In genomic region chr1:160798439-160798838, GRCh38 we compare ENCODE assay signal across 20 cellular contexts. TPM values are rescaled to one million over a fixed set of nuclear protein-coding genes. Genes with fewer than 3 reads are reported as not detected.
A peak's percentile ranks its signal among the peaks of the same experiment; 100 is the strongest.
DNase-seq lines count a peak whose midpoint lies in the region; ATAC-seq and TF ChIP-seq lines count a peak whose summit lies in the region.
"Had no signal": no experiment of that assay in that cellular context is flagged by ENCODE, and none has a peak within 500 bp of the region (broad histone marks: within the 10 kb centered on the region; RNA-seq: fewer than 3 reads in every experiment).

No MANE protein-coding gene starts in this region.

- peaks cover 13% of the 10 kb centered on the region for H3K36me3 Mint-ChIP-seq in activated CD4-positive, alpha-beta T cell treated with anti-CD3 and anti-CD28 coated beads, Interleukin-2, amount 10 ng/mL, durations not matched to agents 24 days and 14 days (ENCODE audit: low read depth)
- H3K36me3 Mint-ChIP-seq in activated naive CD8-positive, alpha-beta T cell treated with anti-CD3 and anti-CD28 coated beads, Interleukin-2, amount 10 ng/mL, durations not matched to agents 7 days and 5 days = peaks cover 22% of the 10 kb centered on the region
- H3K36me3 Mint-ChIP-seq in natural killer cell treated with Interleukin-12 subunit alpha and Interleukin-12 subunit beta and Interleukin-15 and Interleukin-18, amount 100 ng/mL, for 72 hours = no peaks in the 10 kb centered on the region
- H3K36me3 Mint-ChIP-seq: mesothelial cell of epicardium had no signal

- H3K27me3 ChIP-seq in MM.1S (replicated peaks; ENCODE audit: insufficient read depth, low read length) (no peaks in the 10 kb centered on the region), right atrium auricular region (no peaks in the 10 kb centered on the region)
- H3K27me3 ChIP-seq: ascending aorta, uterus had no signal

- no peak overlapping the region for H3K27ac Mint-ChIP-seq in activated CD4-positive, alpha-beta T cell treated with anti-CD3 and anti-CD28 coated beads, Interleukin-2, amount 10 ng/mL, durations not matched to agents 24 days and 14 days
- H3K27ac Mint-ChIP-seq in activated naive CD8-positive, alpha-beta T cell treated with anti-CD3 and anti-CD28 coated beads, Interleukin-2, amount 10 ng/mL, durations not matched to agents 7 days and 5 days = peak overlapping the region; percentile 97
- peak overlapping the region; percentile 65 to 88 for H3K27ac Mint-ChIP-seq in natural killer cell treated with Interleukin-12 subunit alpha and Interleukin-12 subunit beta and Interleukin-15 and Interleukin-18, amount 100 ng/mL, for 72 hours
- H3K27ac Mint-ChIP-seq: mesothelial cell of epicardium had no signal

- POLR2A ChIA-PET in activated naive CD8-positive, alpha-beta T cell treated with anti-CD3 and anti-CD28 coated beads, Interleukin-2, amount 10 ng/mL, durations not matched to agents 7 days and 5 days (lab: Charles Lee) = interaction anchor here (0.6 to 5.1 kb wide), 18 partner anchors 8 to 247 kb away, joined by 3 to 25 read pairs (median 5); partner anchors contain the start of genes CD48 and USF1

- H3F3A ChIP-seq in MM.1S (ENCODE audit: insufficient read depth, low read length) = peaks cover 51% of the 10 kb centered on the region

- H3K4me3 ChIP-seq in MM.1S (ENCODE audit: low read length) (peak overlapping the region; percentile 70; the same call in 1 of the 2 replicates), right atrium auricular region (no peak overlapping the region)
- H3K4me3 ChIP-seq: A549, ascending aorta, uterus had no signal

- H3K9ac ChIP-seq in MM.1S (ENCODE audit: low read length) = no peak overlapping the region

- DNase-seq in activated CD4-positive, alpha-beta T cell treated with anti-CD3 and anti-CD28 coated beads, Interleukin-2, amount 10 ng/mL, durations not matched to agents 24 days and 14 days = peak; percentile 55
- DNase-seq in activated CD4-positive, alpha-beta T cell treated with anti-CD3 and anti-CD28 coated beads for 48 hours = no peak
- DNase-seq in MM.1S (no peak), right atrium auricular region (ENCODE audit: low spot score) (no peak), head of caudate nucleus (no peak), UCSD-AML1 (lab: John Stamatoyannopoulos, UW; ENCODE audit: unreplicated experiment) (no peak)
- no peak for DNase-seq in activated naive CD8-positive, alpha-beta T cell treated with anti-CD3 and anti-CD28 coated beads, Interleukin-2, amount 10 ng/mL, durations not matched to agents 7 days and 5 days
- DNase-seq in natural killer cell treated with Interleukin-12 subunit alpha and Interleukin-12 subunit beta and Interleukin-15 and Interleukin-18, amount 100 ng/mL, for 72 hours (ENCODE audit: low spot score) = no peak
- DNase-seq: activated CD4-positive, CD25-positive, alpha-beta regulatory T cell treated with anti-CD3 and anti-CD28 coated beads, Interleukin-2, amount 50 U/mL, for 72 hours; NCI-H345; nucleus accumbens; right cardiac atrium; uterus had no signal

- peaks cover 67% of the 10 kb centered on the region for H3K4me1 ChIP-seq in MM.1S (ENCODE audit: low read length)
- H3K4me1 ChIP-seq in right atrium auricular region = no peaks in the 10 kb centered on the region
- H3K4me1 ChIP-seq: A549, ascending aorta, foreskin keratinocyte, uterus had no signal

- peaks cover 4% of the 10 kb centered on the region for H3K27me3 Mint-ChIP-seq in activated CD4-positive, alpha-beta T cell treated with anti-CD3 and anti-CD28 coated beads, Interleukin-2, amount 10 ng/mL, durations not matched to agents 24 days and 14 days
- H3K27me3 Mint-ChIP-seq in activated naive CD8-positive, alpha-beta T cell treated with anti-CD3 and anti-CD28 coated beads, Interleukin-2, amount 10 ng/mL, durations not matched to agents 7 days and 5 days = no peaks in the 10 kb centered on the region
- H3K27me3 Mint-ChIP-seq in natural killer cell treated with Interleukin-12 subunit alpha and Interleukin-12 subunit beta and Interleukin-15 and Interleukin-18, amount 100 ng/mL, for 72 hours = no peaks in the 10 kb centered on the region

- H3K36me3 ChIP-seq in MM.1S (replicated peaks; ENCODE audit: insufficient read depth, low read length) (0 out of 2 replicates have a peak, but pooled peaks cover 6% of the 10 kb centered on the region), right atrium auricular region (no peaks in the 10 kb centered on the region)
- H3K36me3 ChIP-seq: ascending aorta, uterus had no signal

- peaks cover 86% of the 10 kb centered on the region for H3K79me2 ChIP-seq in MM.1S (ENCODE audit: low read length)

- no peak for ATAC-seq in activated naive CD8-positive, alpha-beta T cell treated with anti-CD3 and anti-CD28 coated beads, Interleukin-2, amount 10 ng/mL, durations not matched to agents 7 days and 5 days (ENCODE audit: low read depth)
- no peak for ATAC-seq in natural killer cell treated with Interleukin-12 subunit alpha and Interleukin-12 subunit beta and Interleukin-15 and Interleukin-18, amount 100 ng/mL, for 72 hours
- ATAC-seq: A549, right cardiac atrium, Right ventricle myocardium inferior had no signal

- H3K9me3 Mint-ChIP-seq in activated CD4-positive, alpha-beta T cell treated with anti-CD3 and anti-CD28 coated beads, Interleukin-2, amount 10 ng/mL, durations not matched to agents 24 days and 14 days = no peaks in the 10 kb centered on the region
- H3K9me3 Mint-ChIP-seq in activated naive CD8-positive, alpha-beta T cell treated with anti-CD3 and anti-CD28 coated beads, Interleukin-2, amount 10 ng/mL, durations not matched to agents 7 days and 5 days = peaks cover 1% of the 10 kb centered on the region
- no peaks in the 10 kb centered on the region for H3K9me3 Mint-ChIP-seq in natural killer cell treated with Interleukin-12 subunit alpha and Interleukin-12 subunit beta and Interleukin-15 and Interleukin-18, amount 100 ng/mL, for 72 hours
- H3K9me3 Mint-ChIP-seq: mesothelial cell of epicardium had no signal

- intact Hi-C loops in activated CD4-positive, alpha-beta T cell treated with anti-CD3 and anti-CD28 coated beads, Interleukin-2, amount 10 ng/mL, durations not matched to agents 24 days and 14 days (cut with micrococcal nuclease) = loop anchor here (5.0 kb wide), 1 partner anchor 56 kb away; no protein-coding TSS in a partner anchor
- intact Hi-C loops in head of caudate nucleus (cut with DNase I) = no loop called here

- TF ChIP-seq CTCF in MM.1S (IDR thresholded peaks at IDR 0.05; ENCODE audit: low read length) (no peak), right atrium auricular region (IDR thresholded peaks at IDR 0.05) (no peak)

- no peaks in the 10 kb centered on the region for H4K20me1 ChIP-seq in MM.1S (ENCODE audit: insufficient read depth, low read length)

- peaks cover 62% of the 10 kb centered on the region for H3K4me1 Mint-ChIP-seq in activated CD4-positive, alpha-beta T cell treated with anti-CD3 and anti-CD28 coated beads, Interleukin-2, amount 10 ng/mL, durations not matched to agents 24 days and 14 days
- peaks cover 66% of the 10 kb centered on the region for H3K4me1 Mint-ChIP-seq in activated naive CD8-positive, alpha-beta T cell treated with anti-CD3 and anti-CD28 coated beads, Interleukin-2, amount 10 ng/mL, durations not matched to agents 7 days and 5 days
- peaks cover 74 to 78% of the 10 kb centered on the region in 2 donors for H3K4me1 Mint-ChIP-seq in natural killer cell treated with Interleukin-12 subunit alpha and Interleukin-12 subunit beta and Interleukin-15 and Interleukin-18, amount 100 ng/mL, for 72 hours (ENCODE audit: low read depth in 2 of 2)
- H3K4me1 Mint-ChIP-seq: mesothelial cell of epicardium had no signal

- H2AFZ ChIP-seq in MM.1S (ENCODE audit: low read length) = no peak overlapping the region

- H3K27ac ChIP-seq in MM.1S (ENCODE audit: low read length) = no peak overlapping the region
- no peak overlapping the region for H3K27ac ChIP-seq in right atrium auricular region
- H3K27ac ChIP-seq: A549, ascending aorta, foreskin keratinocyte, uterus had no signal

- H3K9me2 ChIP-seq in MM.1S (replicated peaks; ENCODE audit: insufficient read depth, low read length) = no peaks in the 10 kb centered on the region

- H3K4me2 ChIP-seq in MM.1S (ENCODE audit: low read depth, low read length) = peak overlapping the region; percentile 89
- H3K4me2 ChIP-seq: A549 had no signal

- no peaks in the 10 kb centered on the region for H3K9me3 ChIP-seq in MM.1S (replicated peaks; ENCODE audit: insufficient read depth, low read length)
- H3K9me3 ChIP-seq in right atrium auricular region = no peaks in the 10 kb centered on the region
- H3K9me3 ChIP-seq: A549, ascending aorta, uterus had no signal

- H3K4me3 Mint-ChIP-seq in activated CD4-positive, alpha-beta T cell treated with anti-CD3 and anti-CD28 coated beads, Interleukin-2, amount 10 ng/mL, durations not matched to agents 24 days and 14 days = peak overlapping the region; percentile 48
- peak overlapping the region; percentile 92 for H3K4me3 Mint-ChIP-seq in activated naive CD8-positive, alpha-beta T cell treated with anti-CD3 and anti-CD28 coated beads, Interleukin-2, amount 10 ng/mL, durations not matched to agents 7 days and 5 days
- peak overlapping the region; percentile 22 for H3K4me3 Mint-ChIP-seq in natural killer cell treated with Interleukin-12 subunit alpha and Interleukin-12 subunit beta and Interleukin-15 and Interleukin-18, amount 100 ng/mL, for 72 hours
- H3K4me3 Mint-ChIP-seq: mesothelial cell of epicardium had no signal

RNA-seq across cellular contexts. Expression of gene LY9, which starts 2.5 kb away (rescaled TPM):
- 0.30 and 0.85 TPM in 2 replicates for total RNA-seq in activated CD4-positive, alpha-beta T cell treated with anti-CD3 and anti-CD28 coated beads, Interleukin-2, amount 10 ng/mL, durations not matched to agents 24 days and 14 days
- total RNA-seq in activated naive CD8-positive, alpha-beta T cell treated with anti-CD3 and anti-CD28 coated beads, Interleukin-2, amount 10 ng/mL, durations not matched to agents 7 days and 5 days = 10 to 100 TPM; 70.9 to 73.6 TPM
- total RNA-seq in natural killer cell treated with Interleukin-12 subunit alpha and Interleukin-12 subunit beta and Interleukin-15 and Interleukin-18, amount 100 ng/mL, for 72 hours = 1 to 10 TPM in 1 of 2 donors, under 1 TPM in 1; 0.92 to 1.2 TPM
- total RNA-seq in right atrium auricular region = under 1 TPM; 0.19 to 0.20 TPM
- total RNA-seq: chondrocyte, foreskin keratinocyte, M059J, mesothelial cell of epicardium, Right ventricle myocardium inferior had no signal

RNA-seq across cellular contexts. Expression of gene SLAMF7, which starts 59.4 kb away (rescaled TPM):
- 18.4 and 20.7 TPM in 2 replicates for total RNA-seq in activated CD4-positive, alpha-beta T cell treated with anti-CD3 and anti-CD28 coated beads, Interleukin-2, amount 10 ng/mL, durations not matched to agents 24 days and 14 days
- 100 to 1,000 TPM; 124 to 137 TPM for total RNA-seq in activated naive CD8-positive, alpha-beta T cell treated with anti-CD3 and anti-CD28 coated beads, Interleukin-2, amount 10 ng/mL, durations not matched to agents 7 days and 5 days
- 1,000 to 10,000 TPM in 1 of 2 donors, 100 to 1,000 TPM in 1; 677 to 1,669 TPM for total RNA-seq in natural killer cell treated with Interleukin-12 subunit alpha and Interleukin-12 subunit beta and Interleukin-15 and Interleukin-18, amount 100 ng/mL, for 72 hours
- under 1 TPM in 1 of 2 donors, not detected in 1; 0.98 TPM for total RNA-seq in right atrium auricular region
- total RNA-seq: ascending aorta, chondrocyte, mesothelial cell of epicardium had no signal

Comparison
In these comparisons a context has a peak if more than half of its experiments do, and no peak if none do; other contexts are left out.
1. H3K4me3 Mint-ChIP-seq: peak in every context shown above with its lines; median percentile 92 in activated naive CD8-positive, alpha-beta T cell treated with anti-CD3 and anti-CD28 coated beads, Interleukin-2, amount 10 ng/mL, durations not matched to agents 7 days and 5 days; 48 in activated CD4-positive, alpha-beta T cell treated with anti-CD3 and anti-CD28 coated beads, Interleukin-2, amount 10 ng/mL, durations not matched to agents 24 days and 14 days; 22 in natural killer cell treated with Interleukin-12 subunit alpha and Interleukin-12 subunit beta and Interleukin-15 and Interleukin-18, amount 100 ng/mL, for 72 hours.
2. RNA of gene LY9, which starts 2.5 kb away (total RNA-seq): 70.9 to 73.6 TPM in activated naive CD8-positive, alpha-beta T cell treated with anti-CD3 and anti-CD28 coated beads, Interleukin-2, amount 10 ng/mL, durations not matched to agents 7 days and 5 days; 0.92 to 1.2 TPM in natural killer cell treated with Interleukin-12 subunit alpha and Interleukin-12 subunit beta and Interleukin-15 and Interleukin-18, amount 100 ng/mL, for 72 hours, 0.30 to 0.85 TPM in activated CD4-positive, alpha-beta T cell treated with anti-CD3 and anti-CD28 coated beads, Interleukin-2, amount 10 ng/mL, durations not matched to agents 24 days and 14 days and 0.19 to 0.20 TPM in right atrium auricular region; every median in the first group is over 10 times any median in the second.